In genomic region chr18:27143580-27144287, GRCh38 we compare ENCODE assay signal across 27 cellular contexts. TPM values are rescaled to one million over a fixed set of nuclear protein-coding genes. Genes with fewer than 3 reads are reported as not detected.
A peak's percentile ranks its signal among the peaks of the same experiment; 100 is the strongest.
DNase-seq lines count a peak whose midpoint lies in the region; ATAC-seq and TF ChIP-seq lines count a peak whose summit lies in the region.
"Had no signal": no experiment of that assay in that cellular context is flagged by ENCODE, and none has a peak within 500 bp of the region (broad histone marks: within the 10 kb centered on the region; RNA-seq: fewer than 3 reads in every experiment).

No MANE protein-coding gene starts in this region.

- H3K27ac Mint-ChIP-seq in Caco-2 (ENCODE audit: unreplicated experiment): no peak overlapping the region
- H3K27ac Mint-ChIP-seq: activated naive CD8-positive, alpha-beta T cell; neural progenitor cell had no signal

- H3K4me3 ChIP-seq in Caco-2 (ENCODE audit: low read depth, low read length) (no peak overlapping the region), right lobe of liver (peak overlapping the region in 1 of 3 donors; percentile 0)
- H3K4me3 ChIP-seq: ascending aorta, dorsolateral prefrontal cortex, HAP-1, lower lobe of right lung, neural progenitor cell, skin epidermis, upper lobe of left lung had no signal

- H3K4me1 Mint-ChIP-seq in Caco-2 (ENCODE audit: low read depth, unreplicated experiment): peaks cover 6% of the 10 kb centered on the region
- H3K4me1 Mint-ChIP-seq: central memory CD8-positive, alpha-beta T cell had no signal

- no peaks in the 10 kb centered on the region for H3K27me3 Mint-ChIP-seq in Caco-2 (ENCODE audit: insufficient read depth, unreplicated experiment)
- H3K27me3 Mint-ChIP-seq: activated naive CD8-positive, alpha-beta T cell; central memory CD8-positive, alpha-beta T cell had no signal

- 21% methylated on average over 10 of the region's 10 CpGs for WGBS in right lobe of liver (ENCODE audit: insufficient coverage, low coverage, low lambda C conversion rate, missing lambda C conversion rate)

- ATAC-seq in left cardiac atrium (peak; percentile 65 to 88), right lobe of liver (peak; percentile 97 to 100 (median 98))
- ATAC-seq: lower lobe of right lung had no signal

- H3K36me3 ChIP-seq in Caco-2 (ENCODE audit: control insufficient read depth, insufficient read depth, low read length): no peaks in the 10 kb centered on the region
- H3K36me3 ChIP-seq in right lobe of liver: no peaks in the 10 kb centered on the region
- H3K36me3 ChIP-seq: ascending aorta, HAP-1, lower lobe of right lung, neural progenitor cell, upper lobe of left lung had no signal

- H3K9me3 ChIP-seq in Caco-2 (no peaks in the 10 kb centered on the region), right lobe of liver (no peaks in the 10 kb centered on the region)
- H3K9me3 ChIP-seq: ascending aorta, HAP-1, lower lobe of right lung, upper lobe of left lung had no signal

- H3K4me1 ChIP-seq in Caco-2: peaks cover 7% of the 10 kb centered on the region; the same call in 1 of the 2 replicates
- H3K4me1 ChIP-seq in right lobe of liver: peaks cover 0 to 18% (median 6%) of the 10 kb centered on the region in 4 donors
- H3K4me1 ChIP-seq: ascending aorta, HAP-1, lower lobe of right lung, neural progenitor cell, upper lobe of left lung had no signal

- H3K27me3 ChIP-seq in Caco-2 (replicated peaks; ENCODE audit: control insufficient read depth, insufficient read depth, low read length): no peaks in the 10 kb centered on the region
- no peaks in the 10 kb centered on the region for H3K27me3 ChIP-seq in right lobe of liver
- H3K27me3 ChIP-seq: ascending aorta, dorsolateral prefrontal cortex, neural progenitor cell, upper lobe of left lung had no signal

- H3K27ac ChIP-seq in right lobe of liver: peak overlapping the region; percentile 9 to 66 (median 23)
- H3K27ac ChIP-seq: ascending aorta, dorsolateral prefrontal cortex, lower lobe of right lung, neural progenitor cell, skin epidermis, upper lobe of left lung had no signal

- no peaks in the 10 kb centered on the region for H3K9me3 Mint-ChIP-seq in Caco-2 (ENCODE audit: unreplicated experiment)

- H3K36me3 Mint-ChIP-seq in Caco-2 (ENCODE audit: insufficient read depth, unreplicated experiment): no peaks in the 10 kb centered on the region
- H3K36me3 Mint-ChIP-seq: activated naive CD8-positive, alpha-beta T cell; neural progenitor cell had no signal

- intact Hi-C loops in Caco-2 (cut with micrococcal nuclease; ENCODE audit: unreplicated experiment) (loop anchor here (1.0 to 5.0 kb wide), 2 partner anchors 55 to 81 kb away; no protein-coding TSS in a partner anchor), left cardiac atrium (cut with DNase I) (loop anchor here in 1 of 2 donors (10.0 kb wide), 1 partner anchor 79 kb away; no protein-coding TSS in a partner anchor), right lobe of liver (cut with DNase I) (no loop called here)

- BruUV-seq in Caco-2 (replicated peaks; lab: Mats Ljungman, UMichigan): no TSS peak

- CTCF ChIA-PET in Caco-2 (lab: Charles Lee): no interaction called here

- POLR2A ChIA-PET in Caco-2 (lab: Charles Lee): no interaction called here

- no peak for TF ChIP-seq POLR2A in right lobe of liver (IDR thresholded peaks at IDR 0.05)

- no peak for TF ChIP-seq CTCF in Caco-2 (IDR thresholded peaks at IDR 0.05; ENCODE audit: insufficient read depth in 1 of 2, low read depth in 1 of 2, low read length in 1 of 2, severe bottlenecking in 1 of 2, unreplicated experiment in 1 of 2)
- no peak for TF ChIP-seq CTCF in right lobe of liver (IDR thresholded peaks at IDR 0.05)

- peak in 1 of 2 experiments; percentile 30 for DNase-seq in Caco-2
- DNase-seq in NCI-H69 (lab: John Stamatoyannopoulos, UW): peak; percentile 80
- DNase-seq in left cardiac atrium: peak; percentile 41
- DNase-seq in right lobe of liver: peak; percentile 82 to 88 (median 88)
- no peak for DNase-seq in NCI-H226
- no peak for DNase-seq in H4 (ENCODE audit: low spot score)
- DNase-seq in NOMO-1 (lab: John Stamatoyannopoulos, UW; ENCODE audit: unreplicated experiment in 2 of 2): no peak
- DNase-seq in stimulated activated naive CD4-positive, alpha-beta T cell treated with Interleukin-2 at 50 U/mL for 16 hours (lab: John Stamatoyannopoulos, UW): no peak
- DNase-seq: activated CD4-positive, alpha-beta T cell treated with anti-CD3 and anti-CD28 coated beads, Interleukin-2, amount 50 U/mL, for 1 hour; DMS53; dorsolateral prefrontal cortex; GF-D8; lower lobe of right lung; NCI-H1092; NCI-H2081; NCI-H446; SHP77 treated with DMSO at 0.1 percent for 48 hours; T-helper 9 cell; upper lobe of left lung had no signal

- H3K4me3 Mint-ChIP-seq in Caco-2 (ENCODE audit: unreplicated experiment): peak overlapping the region; percentile 27
- H3K4me3 Mint-ChIP-seq: activated naive CD8-positive, alpha-beta T cell; central memory CD8-positive, alpha-beta T cell; neural progenitor cell had no signal

RNA-seq across cellular contexts. Expression of gene CHST9, which starts 41.4 kb away (rescaled TPM):
- total RNA-seq in Caco-2 (2022) (20.6 and 26.5 TPM in 2 replicates), left cardiac atrium (1 to 10 TPM in 1 of 2 donors, under 1 TPM in 1; 0.44 to 1.0 TPM), right lobe of liver (10 to 100 TPM in 3 of 6 experiments, 1 to 10 TPM in 3; 3.8 to 24.2 (median 9.8) TPM)
- 0.23 and 1.1 TPM in 2 replicates for total RNA-seq in H4 (2014; rRNA removed; shearing (Covaris generic))
- total RNA-seq: glomerular endothelial cell, subcutaneous adipose tissue had no signal

Comparison
In these comparisons a context has a peak if more than half of its experiments do, and no peak if none do; other contexts are left out.
1. DNase-seq: peak in NCI-H69 (single experiment), left cardiac atrium (single experiment) and right lobe of liver (3 of 3); none in NCI-H226 (single experiment), H4 (single experiment), NOMO-1 (0 of 2) and stimulated activated naive CD4-positive, alpha-beta T cell treated with Interleukin-2 at 50 U/mL for 16 hours (single experiment).